In the genomic region with DNA sequence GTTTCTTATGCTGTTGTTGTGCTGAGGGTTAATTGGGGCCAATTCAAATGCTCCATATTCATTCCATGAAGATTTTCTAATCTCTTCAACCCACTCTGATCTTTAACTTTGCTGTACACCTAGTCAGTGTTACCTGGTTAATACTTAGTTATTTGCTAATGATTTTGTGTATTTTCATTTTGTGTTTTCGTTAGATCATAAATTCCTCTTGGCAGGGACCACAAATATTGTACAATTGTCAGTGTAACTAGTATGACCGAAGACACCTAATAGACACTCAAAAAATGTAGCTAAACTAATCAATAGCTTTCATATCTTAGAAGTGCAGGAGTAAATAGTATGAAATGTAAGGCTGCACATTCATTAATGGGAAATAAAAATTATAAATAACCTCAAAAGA, we compare ENCODE assay signal across 11 cellular contexts.
"Had no signal": no experiment of that assay in that cellular context is flagged by ENCODE, and none has a peak within 500 bp of the region (broad histone marks: within the 10 kb centered on the region; RNA-seq: fewer than 3 reads in every experiment).

No MANE protein-coding gene starts in this region.

- H3K4me3 ChIP-seq: GM23248, GM23338, HAP-1 had no signal

- H3K4me1 ChIP-seq: HAP-1 had no signal

- H3K9me3 ChIP-seq: HAP-1 had no signal

- H3K4me2 ChIP-seq: GM23338 had no signal

- DNase-seq: GM23248, GOT3, H7, H9, HCEC 1CT, HFFc6 had no signal

- H3K27ac ChIP-seq: GM23248 had no signal

- ATAC-seq: GM23338, HCT116 had no signal

- FAIRE-seq: H1, H54 had no signal
